Comparison of ENCODE assay signal across 17 cellular contexts in genomic region chr1:213425631-213426030, GRCh38.
"Had no signal": no experiment of that assay in that cellular context is flagged by ENCODE, and none has a peak within 500 bp of the region (broad histone marks: within the 10 kb centered on the region; RNA-seq: fewer than 3 reads in every experiment).

No MANE protein-coding gene starts in this region.

- DNase-seq: IMR-90; Karpas-422; KG1; MM.1S; MV-4-11; NCI-H1048; NCI-H146; NCI-H1694 treated with DMSO at 0.1 percent for 48 hours; NCI-H1930; NCI-H2227 treated with DMSO at 0.1 percent for 48 hours; NCI-H526 treated with DMSO at 0.1 percent for 48 hours; NCI-H748 treated with DMSO at 0.1 percent for 48 hours; NK-92 treated with Interleukin-12 subunit alpha and Interleukin-12 subunit beta, amount 100 ng/mL, for 24 hours; PC-3; SHP77 treated with DMSO at 0.1 percent for 48 hours; SJCRH30; T-helper 2 cell had no signal
